Comparison of ENCODE assay signal across 8 cellular contexts in the genomic region with DNA sequence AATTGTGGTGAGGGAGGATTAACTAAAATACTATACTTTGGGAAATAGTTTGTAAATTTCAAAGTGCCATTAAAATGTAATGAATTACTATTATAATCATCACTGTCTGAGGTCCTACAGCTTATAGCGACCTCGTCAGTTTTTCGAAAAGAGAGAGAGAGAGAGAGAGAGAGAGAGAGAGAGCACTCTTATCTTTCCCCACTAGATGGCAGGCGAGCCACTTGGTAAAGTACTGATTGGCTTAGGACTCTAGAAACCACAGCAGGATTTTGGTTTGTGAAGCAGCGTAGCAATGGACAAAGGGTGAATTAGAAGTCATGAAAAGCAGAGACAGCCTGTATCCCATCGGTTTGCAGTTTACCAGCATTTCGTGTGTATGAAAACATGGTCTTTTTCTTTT. TPM values are rescaled to one million over a fixed set of nuclear protein-coding genes. Genes with fewer than 3 reads are reported as not detected.
DNase-seq lines count a peak whose midpoint lies in the region; ATAC-seq and TF ChIP-seq lines count a peak whose summit lies in the region.

No MANE protein-coding gene starts in this region.

- H3K27ac Mint-ChIP-seq in T-helper 2 cell treated with Interferon-gamma antibody and Interleukin-4, amounts not matched to agents 5 μg/mL and 100 μg/mL, for 36 hours = no peak overlapping the region

- H3K27ac ChIP-seq in C4-2B = no peak overlapping the region
- no peak overlapping the region for H3K27ac ChIP-seq in brain microvascular endothelial cell
- H3K27ac ChIP-seq in stomach = no peak overlapping the region

- H3K9me3 ChIP-seq in stomach = no peaks in the 10 kb centered on the region

- intact Hi-C loops in stomach (cut with DNase I; ENCODE audit: low total_unique reads) = no loop called here

- H3K36me3 ChIP-seq in brain microvascular endothelial cell (replicated peaks) (no peaks in the 10 kb centered on the region), stomach (no peaks in the 10 kb centered on the region)

- no peaks in the 10 kb centered on the region for H3K27me3 ChIP-seq in brain microvascular endothelial cell (replicated peaks)
- peaks cover 0 to 25% (median 12%) of the 10 kb centered on the region in 3 donors for H3K27me3 ChIP-seq in stomach

- H3K27me3 Mint-ChIP-seq in T-helper 2 cell treated with Interferon-gamma antibody and Interleukin-4, amounts not matched to agents 5 μg/mL and 100 μg/mL, for 36 hours (ENCODE audit: low read depth) = peaks cover 15% of the 10 kb centered on the region

- TF ChIP-seq CTCF in C4-2B (conservative IDR thresholded peaks at IDR 0.05) = peak; percentile 79
- peak; percentile 54 for TF ChIP-seq CTCF in GM13976 (IDR thresholded peaks at IDR 0.05; ENCODE audit: borderline replicate concordance, control extremely low read depth, extremely low read depth, insufficient read depth, missing control alignments)
- peak; percentile 88 for TF ChIP-seq CTCF in brain microvascular endothelial cell (IDR thresholded peaks at IDR 0.05; ENCODE audit: low read depth, low read length, missing control alignments)
- TF ChIP-seq CTCF in stomach (IDR thresholded peaks at IDR 0.05) = peak in 4 of 7 experiments; percentile 44 to 66 (median 60)

- in situ Hi-C loops in GM13976 (cut with MboI; ENCODE audit: low sequenced_read_pairs, unreplicated experiment) (no loop called here), brain microvascular endothelial cell (cut with HindIII; ENCODE audit: low pct_ligation_motif_present, low sequenced_read_pairs) (no loop called here)

- H3K4me3 Mint-ChIP-seq in T-helper 2 cell treated with Interferon-gamma antibody and Interleukin-4, amounts not matched to agents 5 μg/mL and 100 μg/mL, for 36 hours = no peak overlapping the region

- TF ChIP-seq EP300 in stomach (IDR thresholded peaks at IDR 0.05) = no peak

- peaks cover 4% of the 10 kb centered on the region for H3K4me1 Mint-ChIP-seq in T-helper 2 cell treated with Interferon-gamma antibody and Interleukin-4, amounts not matched to agents 5 μg/mL and 100 μg/mL, for 36 hours (ENCODE audit: low read depth)

- peaks cover 0 to 13% (median 11%) of the 10 kb centered on the region in 4 donors for H3K4me1 ChIP-seq in stomach

- no peaks in the 10 kb centered on the region for H3K9me3 Mint-ChIP-seq in T-helper 2 cell treated with Interferon-gamma antibody and Interleukin-4, amounts not matched to agents 5 μg/mL and 100 μg/mL, for 36 hours

- no peak for TF ChIP-seq POLR2A in stomach (IDR thresholded peaks at IDR 0.05)

- 0 to 2% (median 1%) methylated on average over 7 of the region's 7 CpGs for WGBS in stomach, 5 donors

- H3K36me3 Mint-ChIP-seq in T-helper 2 cell treated with Interferon-gamma antibody and Interleukin-4, amounts not matched to agents 5 μg/mL and 100 μg/mL, for 36 hours (ENCODE audit: low read depth) = no peaks in the 10 kb centered on the region

- DNase-seq in GM13976 (ENCODE audit: low spot score) (peak; percentile 35), NCI-H69 (lab: John Stamatoyannopoulos, UW) (peak; percentile 61), brain microvascular endothelial cell (peak; percentile 69), iPS-NIHi7 (ENCODE audit: extremely low spot score) (peak; percentile 57), stomach (peak; percentile 38)
- DNase-seq in T-helper 2 cell treated with Interferon-gamma antibody and Interleukin-4, amounts not matched to agents 5 μg/mL and 100 μg/mL, for 36 hours (ENCODE audit: low spot score) = no peak

- H3K4me3 ChIP-seq in brain microvascular endothelial cell (ENCODE audit: low read depth, low read length) (no peak overlapping the region), stomach (no peak overlapping the region)

- peak; percentile 75 for ATAC-seq in HG02943 (IDR thresholded peaks at IDR 0.05; ENCODE audit: low read depth, unreplicated experiment)

RNA-seq across cellular contexts. Expression of a gene that starts 52.5 kb away (rescaled TPM):
- 10 to 100 TPM in 3 of 5 donors, 1 to 10 TPM in 2; 1.2 to 45.4 (median 19.2) TPM for total RNA-seq in stomach
- 1 to 10 TPM in 2 of 3 donors, under 1 TPM in 1; 0.25 to 1.8 (median 1.1) TPM for polyA plus RNA-seq in stomach
